Comparison of ENCODE assay signal across 10 cellular contexts in the genomic region with DNA sequence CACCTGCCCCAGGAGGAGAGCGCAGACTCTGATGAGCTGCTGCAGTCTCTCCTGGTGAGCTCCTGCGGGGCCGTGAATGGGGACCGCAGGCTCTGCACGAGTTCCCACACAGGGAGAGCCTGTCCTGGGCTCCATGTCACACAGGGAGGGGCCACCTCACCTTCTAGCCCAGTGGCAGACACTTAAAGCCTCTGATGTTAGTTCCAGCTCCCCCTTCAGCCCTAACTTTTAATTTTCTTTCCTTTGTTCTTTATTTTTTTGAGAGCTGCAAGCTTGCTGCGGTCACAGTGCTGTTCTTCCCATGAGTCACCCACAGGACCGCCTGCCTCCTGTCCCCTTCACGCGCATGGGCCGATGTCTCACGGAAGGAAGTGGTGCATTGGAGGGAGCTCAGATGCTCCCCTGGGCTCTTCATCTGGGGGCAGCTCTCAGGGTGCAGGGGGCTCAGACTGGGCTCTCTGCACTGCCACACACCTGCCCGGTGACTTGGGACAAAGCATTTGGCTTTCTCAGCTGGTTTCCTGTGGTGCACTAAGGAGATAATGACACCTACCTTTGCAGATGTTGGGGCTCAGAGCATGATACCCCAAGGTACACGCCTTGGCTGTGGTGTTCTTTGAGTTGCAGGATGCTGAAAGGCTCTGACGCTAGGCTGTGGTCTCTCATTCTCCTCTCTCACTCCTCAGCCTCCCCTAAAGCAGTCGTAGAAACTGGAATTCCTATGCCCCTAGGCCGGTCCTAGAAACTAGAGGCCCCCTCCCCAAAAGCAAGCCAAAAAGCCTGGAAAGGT. TPM values are rescaled to one million over a fixed set of nuclear protein-coding genes. Genes with fewer than 3 reads are reported as not detected.
DNase-seq lines count a peak whose midpoint lies in the region; ATAC-seq and TF ChIP-seq lines count a peak whose summit lies in the region.
"Had no signal": no experiment of that assay in that cellular context is flagged by ENCODE, and none has a peak within 500 bp of the region (broad histone marks: within the 10 kb centered on the region; RNA-seq: fewer than 3 reads in every experiment).

No MANE protein-coding gene starts in this region.

- CTCF ChIA-PET in activated CD8-positive, alpha-beta T cell treated with anti-CD3 and anti-CD28 coated beads, Interleukin-2, amount 10 ng/mL, durations not matched to agents 7 days and 5 days (lab: Charles Lee): interaction anchor here (0.9 kb wide), 1 partner anchor 12 kb away, joined by 3 read pairs; no protein-coding TSS in a partner anchor

- H3K27ac Mint-ChIP-seq in activated CD8-positive, alpha-beta T cell treated with anti-CD3 and anti-CD28 coated beads, Interleukin-2, amount 10 ng/mL, durations not matched to agents 7 days and 5 days: peak overlapping the region; percentile 66
- no peak overlapping the region for H3K27ac Mint-ChIP-seq in chondrocyte (ENCODE audit: unreplicated experiment)

- TF ChIP-seq CTCF in chondrocyte (IDR thresholded peaks at IDR 0.05): no peak

- H3K4me3 Mint-ChIP-seq in activated CD8-positive, alpha-beta T cell treated with anti-CD3 and anti-CD28 coated beads, Interleukin-2, amount 10 ng/mL, durations not matched to agents 7 days and 5 days: no peak overlapping the region
- no peak overlapping the region for H3K4me3 Mint-ChIP-seq in chondrocyte (ENCODE audit: unreplicated experiment)

- no peaks in the 10 kb centered on the region for H3K4me1 Mint-ChIP-seq in activated CD8-positive, alpha-beta T cell treated with anti-CD3 and anti-CD28 coated beads, Interleukin-2, amount 10 ng/mL, durations not matched to agents 7 days and 5 days (ENCODE audit: low read depth)
- no peaks in the 10 kb centered on the region for H3K4me1 Mint-ChIP-seq in chondrocyte (ENCODE audit: low read depth)

- POLR2A ChIA-PET in activated CD8-positive, alpha-beta T cell treated with anti-CD3 and anti-CD28 coated beads, Interleukin-2, amount 10 ng/mL, durations not matched to agents 7 days and 5 days (lab: Charles Lee): no interaction called here

- ATAC-seq in activated CD8-positive, alpha-beta T cell treated with anti-CD3 and anti-CD28 coated beads, Interleukin-2, amount 10 ng/mL, durations not matched to agents 7 days and 5 days: peak; percentile 71
- ATAC-seq in HG02798 (IDR thresholded peaks at IDR 0.05; ENCODE audit: poor library complexity, unreplicated experiment): no peak
- ATAC-seq: Right ventricle myocardium inferior had no signal

- H3K36me3 Mint-ChIP-seq in activated CD8-positive, alpha-beta T cell treated with anti-CD3 and anti-CD28 coated beads, Interleukin-2, amount 10 ng/mL, durations not matched to agents 7 days and 5 days (ENCODE audit: low read depth): no peaks in the 10 kb centered on the region
- H3K36me3 Mint-ChIP-seq in chondrocyte (ENCODE audit: low read depth): no peaks in the 10 kb centered on the region

- peaks cover 3% of the 10 kb centered on the region for H3K27me3 Mint-ChIP-seq in activated CD8-positive, alpha-beta T cell treated with anti-CD3 and anti-CD28 coated beads, Interleukin-2, amount 10 ng/mL, durations not matched to agents 7 days and 5 days (ENCODE audit: low read depth)
- H3K27me3 Mint-ChIP-seq in chondrocyte (ENCODE audit: low read depth): peaks cover 44% of the 10 kb centered on the region

- H3K4me3 ChIP-seq in Jurkat, Clone E6-1 (ENCODE audit: low read length): peak overlapping the region; percentile 15
- H3K4me3 ChIP-seq: ascending aorta had no signal

- no peaks in the 10 kb centered on the region for H3K9me3 Mint-ChIP-seq in activated CD8-positive, alpha-beta T cell treated with anti-CD3 and anti-CD28 coated beads, Interleukin-2, amount 10 ng/mL, durations not matched to agents 7 days and 5 days (ENCODE audit: insufficient read depth)
- no peaks in the 10 kb centered on the region for H3K9me3 Mint-ChIP-seq in chondrocyte (ENCODE audit: low read depth)

- DNase-seq in Jurkat, Clone E6-1 (ENCODE audit: low read depth, low spot score): peak; percentile 97
- DNase-seq in activated CD8-positive, alpha-beta T cell treated with anti-CD3 and anti-CD28 coated beads, Interleukin-2, amount 10 ng/mL, durations not matched to agents 7 days and 5 days: peak; percentile 36
- DNase-seq in chondrocyte (ENCODE audit: low spot score) (peak; percentile 50), NCI-H2107 (lab: John Stamatoyannopoulos, UW) (no peak), SW 1271 (lab: John Stamatoyannopoulos, UW) (no peak)
- DNase-seq in stimulated activated CD4-positive, alpha-beta T cell treated with anti-CD3 and anti-CD28 coated beads, TNF-alpha, amount 100 ng/mL, for 48 hours (ENCODE audit: low read depth in 3 of 3): peak in 2 of 3 donors; percentile 15 to 21
- DNase-seq in central memory CD4-positive, alpha-beta T cell: no peak

RNA-seq across cellular contexts. Expression of gene PXDN, which starts 37.2 kb away (rescaled TPM):
- 61.9 TPM for polyA plus RNA-seq in Jurkat, Clone E6-1 (2012; ENCODE audit: insufficient read depth, insufficient read length)
- total RNA-seq in activated CD8-positive, alpha-beta T cell treated with anti-CD3 and anti-CD28 coated beads, Interleukin-2, amount 10 ng/mL, durations not matched to agents 7 days and 5 days: under 1 TPM; 0.26 to 0.92 TPM
- total RNA-seq in chondrocyte: 499 to 576 TPM (median 571 TPM) in 3 replicates

Comparison
In these comparisons a context has a peak if more than half of its experiments do, and no peak if none do; other contexts are left out.
1. DNase-seq: peak in Jurkat, Clone E6-1 (single experiment), activated CD8-positive, alpha-beta T cell treated with anti-CD3 and anti-CD28 coated beads, Interleukin-2, amount 10 ng/mL, durations not matched to agents 7 days and 5 days (single experiment), chondrocyte (single experiment) and stimulated activated CD4-positive, alpha-beta T cell treated with anti-CD3 and anti-CD28 coated beads, TNF-alpha, amount 100 ng/mL, for 48 hours (2 of 3); none in NCI-H2107 (single experiment), SW 1271 (0 of 2) and central memory CD4-positive, alpha-beta T cell (single experiment).
2. RNA of gene PXDN, which starts 37.2 kb away (total RNA-seq): 499 to 576 TPM in chondrocyte; 0.26 to 0.92 TPM in activated CD8-positive, alpha-beta T cell treated with anti-CD3 and anti-CD28 coated beads, Interleukin-2, amount 10 ng/mL, durations not matched to agents 7 days and 5 days; every median in the first group is over 100 times any median in the second.